ENCODE assay signal across 1 cellular context in genomic region chr9:19404278-19405075, GRCh38.
TF ChIP-seq lines count a peak whose summit lies in the region.

No MANE protein-coding gene starts in this region.

TF ChIP-seq in GM23338, 12 proteins besides CTCF, POLR2A, EP300 and RAD21 (continued from another document):
- TF ChIP-seq ZNF462 (CRISPR knock-in tag; IDR thresholded peaks at IDR 0.05) (no peak), ZNF114 (CRISPR knock-in tag; IDR thresholded peaks at IDR 0.05) (no peak), POLR2AphosphoS5 (IDR thresholded peaks at IDR 0.05; ENCODE audit: low read depth) (no peak), ETS1 (IDR thresholded peaks at IDR 0.05) (no peak), NANOG (IDR thresholded peaks at IDR 0.05; ENCODE audit: borderline replicate concordance) (no peak), REST (IDR thresholded peaks at IDR 0.05; ENCODE audit: unreplicated experiment) (no peak)
